ENCODE assay signal across 11 cellular contexts in the genomic region with DNA sequence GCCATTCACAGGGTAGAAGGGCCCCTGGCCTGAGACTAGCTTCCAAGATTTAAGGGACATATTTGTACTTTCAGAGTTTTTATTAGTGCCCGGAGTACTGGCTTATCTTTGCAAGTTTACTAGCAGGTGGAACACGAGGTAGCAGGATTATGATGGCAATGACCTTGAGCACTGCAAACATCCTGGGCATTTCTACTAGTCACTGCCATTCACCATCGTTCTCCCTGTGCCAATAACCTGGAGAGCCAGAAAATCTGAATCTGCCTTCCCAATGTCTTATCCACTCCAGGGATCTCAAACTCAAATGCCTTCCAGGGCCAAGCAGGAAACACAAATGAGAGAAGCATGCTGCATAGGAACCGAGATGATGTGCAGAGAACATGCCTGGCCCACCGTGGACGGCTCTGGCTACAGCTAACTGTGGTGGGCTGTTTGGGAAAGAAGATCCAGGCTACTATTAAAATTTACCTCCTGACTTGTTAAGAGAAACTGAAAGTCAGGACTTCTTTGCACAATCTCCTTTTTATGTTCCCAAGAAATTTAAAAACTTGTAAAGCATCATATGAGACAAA. TPM values are rescaled to one million over a fixed set of nuclear protein-coding genes. Genes with fewer than 3 reads are reported as not detected.
DNase-seq lines count a peak whose midpoint lies in the region; ATAC-seq, FAIRE-seq and TF ChIP-seq lines count a peak whose summit lies in the region.
"Had no signal": no experiment of that assay in that cellular context is flagged by ENCODE, and none has a peak within 500 bp of the region (broad histone marks: within the 10 kb centered on the region; RNA-seq: fewer than 3 reads in every experiment).

No MANE protein-coding gene starts in this region.

- POLR2A ChIA-PET in GM12878 (lab: Charles Lee): interaction anchor here (0.7 to 12.9 kb wide), 4 partner anchors 8 to 40 kb away, joined by 3 to 139 read pairs (median 8); no protein-coding TSS in a partner anchor

- H3K36me3 ChIP-seq in GM12878 (ENCODE audit: control insufficient read depth in 2 of 2, insufficient read depth in 2 of 2, low read length in 1 of 2) (peaks cover 2 to 6% of the 10 kb centered on the region in 2 experiments; a peak in 2 of 4 replicates), thyroid gland (no peaks in the 10 kb centered on the region), MM.1S (replicated peaks; ENCODE audit: insufficient read depth, low read length) (no peaks in the 10 kb centered on the region)

- FAIRE-seq in GM12878 (lab: Jason Lieb, UNC): no peak
- FAIRE-seq: bronchial epithelial cell had no signal

- no peak overlapping the region for H3K4me3 ChIP-seq in GM12878
- no peak overlapping the region for H3K4me3 ChIP-seq in thyroid gland (replicated peaks in 1 of 3)
- H3K4me3 ChIP-seq in MM.1S (ENCODE audit: low read length): no peak overlapping the region

- no peaks in the 10 kb centered on the region for H3K9me2 ChIP-seq in MM.1S (replicated peaks; ENCODE audit: insufficient read depth, low read length)

- H3K9ac ChIP-seq in GM12878 (ENCODE audit: control insufficient read depth, insufficient read depth, low read length) (no peak overlapping the region), MM.1S (ENCODE audit: low read length) (no peak overlapping the region)

- peaks cover 75 to 99% (median 84%) of the 10 kb centered on the region in 3 donors for H3K4me1 Mint-ChIP-seq in naive B cell

- H3F3A ChIP-seq in MM.1S (ENCODE audit: insufficient read depth, low read length): peaks cover 27% of the 10 kb centered on the region

- H3K4me1 ChIP-seq in GM12878 (ENCODE audit: control insufficient read depth, insufficient read depth, low read length) (peaks cover 66% of the 10 kb centered on the region), thyroid gland (peaks cover 89 to 100% of the 10 kb centered on the region in 2 donors), MM.1S (ENCODE audit: low read length) (peaks cover 61% of the 10 kb centered on the region)

- RAD21 ChIA-PET in GM12878 (lab: Charles Lee; ENCODE audit: unreplicated experiment): interaction anchor here (1.2 to 5.2 kb wide), 5 partner anchors 9 to 39 kb away, joined by 3 to 51 read pairs (median 9); no protein-coding TSS in a partner anchor

- peaks cover 0 to 26% of the 10 kb centered on the region in 2 donors for H3K36me3 Mint-ChIP-seq in naive B cell

- H2AFZ ChIP-seq in GM12878 (ENCODE audit: control insufficient read depth, low read depth, low read length): no peak overlapping the region
- H2AFZ ChIP-seq in MM.1S (ENCODE audit: low read length): no peak overlapping the region

- intact Hi-C loops in GM12878 (cut with micrococcal nuclease; ENCODE audit: unreplicated experiment): no loop called here
- intact Hi-C loops in thyroid gland (cut with DNase I): no loop called here

- BruUV-seq in GM12878 (replicated peaks; lab: Mats Ljungman, UMichigan): no TSS peak

- peak overlapping the region; percentile 23 to 90 (median 81) for H3K4me3 Mint-ChIP-seq in naive B cell

- no peak for TF ChIP-seq EP300 in GM12878 (IDR thresholded peaks at IDR 0.05; ENCODE audit: borderline replicate concordance in 1 of 2, control insufficient read depth in 1 of 2, low read depth in 2 of 2, low read length in 2 of 2)

- TF ChIP-seq POLR2A in GM12878 (IDR thresholded peaks at IDR 0.05; ENCODE audit: low read depth, low read length) (no peak), thyroid gland (IDR thresholded peaks at IDR 0.05) (no peak)

- no peaks in the 10 kb centered on the region for H3K27me3 Mint-ChIP-seq in naive B cell

- H3K79me2 ChIP-seq in GM12878 (ENCODE audit: control insufficient read depth, insufficient read depth, low read length) (peaks cover 31% of the 10 kb centered on the region), MM.1S (ENCODE audit: low read length) (peaks cover 75% of the 10 kb centered on the region)

- SMC1A ChIA-PET in GM12878 (lab: Charles Lee; ENCODE audit: uncharacterized antibody, unreplicated experiment): interaction anchor here (1.2 to 21.7 kb wide), 4 partner anchors 9 to 79 kb away, joined by 3 to 351 read pairs (median 180); no protein-coding TSS in a partner anchor

- WGBS in GM12878 (ENCODE audit: insufficient coverage, insufficient replicate concordance, low lambda C conversion rate, missing lambda C conversion rate): 78% methylated on average over 6 of the region's 6 CpGs
- 67 to 72% methylated on average over 6 of the region's 6 CpGs for WGBS in thyroid gland, 2 donors

- H4K20me1 ChIP-seq in GM12878 (ENCODE audit: control insufficient read depth, insufficient read depth): no peaks in the 10 kb centered on the region
- H4K20me1 ChIP-seq in MM.1S (ENCODE audit: insufficient read depth, low read length): no peaks in the 10 kb centered on the region

- no peaks in the 10 kb centered on the region for H3K9me3 Mint-ChIP-seq in naive B cell

- H3K4me2 ChIP-seq in GM12878 (ENCODE audit: control insufficient read depth, insufficient read depth): peak overlapping the region; percentile 40
- H3K4me2 ChIP-seq in MM.1S (ENCODE audit: low read depth, low read length): no peak overlapping the region

- in situ Hi-C loops in GM12878 (cut with MboI): loop anchor here (10.0 kb wide), 1 partner anchor 1333 kb away; no protein-coding TSS in a partner anchor

- H3K27me3 ChIP-seq in GM12878 (replicated peaks in 1 of 2; ENCODE audit: control insufficient read depth in 2 of 2, insufficient read depth in 2 of 2, low read length in 1 of 2) (no peaks in the 10 kb centered on the region), thyroid gland (no peaks in the 10 kb centered on the region), MM.1S (replicated peaks; ENCODE audit: insufficient read depth, low read length) (no peaks in the 10 kb centered on the region)

- no peak for TF ChIP-seq RAD21 in GM12878 (IDR thresholded peaks at IDR 0.05; ENCODE audit: insufficient read depth, low read depth, low read length)

- H3K27ac ChIP-seq in GM12878 (ENCODE audit: control insufficient read depth, insufficient read depth): no peak overlapping the region
- H3K27ac ChIP-seq in thyroid gland: peak overlapping the region in 2 of 3 donors; percentile 93 to 98
- H3K27ac ChIP-seq in MM.1S (ENCODE audit: low read length): no peak overlapping the region

- ATAC-seq in GM12878 (no peak), naive B cell (ENCODE audit: low read depth in 2 of 2) (no peak)
- ATAC-seq: HCT116 had no signal

- H3K9me3 ChIP-seq in GM12878 (replicated peaks; ENCODE audit: control insufficient read depth, insufficient read depth, low read length): no peaks in the 10 kb centered on the region
- H3K9me3 ChIP-seq in thyroid gland: no peaks in the 10 kb centered on the region
- no peaks in the 10 kb centered on the region for H3K9me3 ChIP-seq in MM.1S (replicated peaks; ENCODE audit: insufficient read depth, low read length)

- CTCF ChIA-PET in GM12878 (lab: Yijun Ruan, JAX): interaction anchor here (2.7 to 21.9 kb wide), 2 partner anchors 9 to 14 kb away, joined by 14 to 319 read pairs; no protein-coding TSS in a partner anchor

- H3K27ac Mint-ChIP-seq in naive B cell: peak overlapping the region; percentile 96 to 98 (median 97)

- TF ChIP-seq CTCF in GM12878 (IDR thresholded peaks at IDR 0.05 in 2 of 3, conservative IDR thresholded peaks at IDR 0.05 in 1 of 3; ENCODE audit: control insufficient read depth in 2 of 3, extremely low read depth in 1 of 3, insufficient read depth in 1 of 3, low read depth in 3 of 3, low read length in 3 of 3) (no peak), thyroid gland (IDR thresholded peaks at IDR 0.05) (no peak), MM.1S (IDR thresholded peaks at IDR 0.05; ENCODE audit: low read length) (no peak)

- peak; percentile 53 for DNase-seq in activated effector memory CD4-positive, alpha-beta T cell treated with anti-CD3 and anti-CD28 coated beads, Interleukin-2, amount 50 U/mL, for 16 hours
- no peak for DNase-seq in activated effector memory CD4-positive, alpha-beta T cell treated with Interleukin-2 at 50 U/mL for 16 hours
- DNase-seq in GM12878 (ENCODE audit: low read depth, low spot score) (no peak), naive B cell (no peak), thyroid gland (no peak), MM.1S (no peak), NCI-H345 (lab: John Stamatoyannopoulos, UW) (no peak), DMS 273 (lab: John Stamatoyannopoulos, UW; ENCODE audit: unreplicated experiment) (no peak)
- DNase-seq: NCI-H446 treated with DMSO at 0.1 percent for 48 hours had no signal

TF ChIP-seq in GM12878, 131 proteins besides CTCF, POLR2A, EP300 and RAD21 (continues in another document):
- TF ChIP-seq, protein P1, sequence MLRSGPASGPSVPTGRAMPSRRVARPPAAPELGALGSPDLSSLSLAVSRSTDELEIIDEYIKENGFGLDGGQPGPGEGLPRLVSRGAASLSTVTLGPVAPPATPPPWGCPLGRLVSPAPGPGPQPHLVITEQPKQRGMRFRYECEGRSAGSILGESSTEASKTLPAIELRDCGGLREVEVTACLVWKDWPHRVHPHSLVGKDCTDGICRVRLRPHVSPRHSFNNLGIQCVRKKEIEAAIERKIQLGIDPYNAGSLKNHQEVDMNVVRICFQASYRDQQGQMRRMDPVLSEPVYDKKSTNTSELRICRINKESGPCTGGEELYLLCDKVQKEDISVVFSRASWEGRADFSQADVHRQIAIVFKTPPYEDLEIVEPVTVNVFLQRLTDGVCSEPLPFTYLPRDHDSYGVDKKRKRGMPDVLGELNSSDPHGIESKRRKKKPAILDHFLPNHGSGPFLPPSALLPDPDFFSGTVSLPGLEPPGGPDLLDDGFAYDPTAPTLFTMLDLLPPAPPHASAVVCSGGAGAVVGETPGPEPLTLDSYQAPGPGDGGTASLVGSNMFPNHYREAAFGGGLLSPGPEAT (IDR thresholded peaks at IDR 0.05; ENCODE audit: low read depth): no peak
- TF ChIP-seq CHD2 (IDR thresholded peaks at IDR 0.05; ENCODE audit: borderline replicate concordance, low read depth, low read length): no peak

RNA-seq across cellular contexts. Expression of gene FAM53B, which starts 16.7 kb away (rescaled TPM):
- total RNA-seq in GM12878 (2013; cell fraction: nucleolus; rRNA removed): 50.5 and 56.5 TPM in 2 replicates
- total RNA-seq in GM12878 (2014; rRNA removed) (20.6 and 26.3 TPM in 2 replicates), GM12878 (2014; rRNA removed; fragmentation: Illumina TruSeq; extraction: Trizol) (9.8 and 12.2 TPM in 2 replicates), GM12878 (2021) (25.2 and 26.1 TPM in 2 replicates), thyroid gland (10 to 100 TPM; 37.6 to 96.3 (median 80.4) TPM)
- polyA plus RNA-seq in GM12878 (2011; ENCODE audit: low read depth): 3.7 TPM
- polyA plus RNA-seq in GM12878 (2011; rRNA removed) (6.3 and 8.6 TPM in 2 replicates), GM12878 (2014; fragmentation: Illumina TruSeq; extraction: Trizol) (2.7 and 6.5 TPM in 2 replicates), GM12878 (2014; fragmentation: Nextera tagmentation; extraction: Ambion mirVana) (under 1 TPM; 0.05 to 0.16 TPM), GM12878 (2014; rRNA removed) (14.8 and 15.6 TPM in 2 replicates), GM12878 (2016; fragmentation: Nextera tagmentation; extraction: Ambion mirVana) (1 to 10 TPM; 4.9 to 7.7 TPM), naive B cell (ENCODE audit: low read depth in 6 of 6) (100 to 1,000 TPM in 1 of 6 donors, 10 to 100 TPM in 5; 19.6 to 141 (median 31.5) TPM)
- polyA plus RNA-seq in GM12878 (2011; cell fraction: cytosol; rRNA removed): 10.5 and 14.4 TPM in 2 replicates
- 14.4 and 19.5 TPM in 2 replicates for polyA plus RNA-seq in GM12878 (2011; cell fraction: nucleus; rRNA removed)
- polyA plus RNA-seq in GM12878 (2012): 7.8 and 8.4 TPM in 2 replicates
- 15.6 and 28.6 TPM in 2 replicates for polyA minus RNA-seq in GM12878 (2011; rRNA and poly(A)+ RNA removed)
- 13.3 and 14.2 TPM in 2 replicates for polyA minus RNA-seq in GM12878 (2011; cell fraction: cytosol; rRNA and poly(A)+ RNA removed)
- 11.6 and 25.5 TPM in 2 replicates for polyA minus RNA-seq in GM12878 (2011; cell fraction: nucleus; rRNA and poly(A)+ RNA removed)

Comparison
In these comparisons a context has a peak if more than half of its experiments do, and no peak if none do; other contexts are left out.
1. H3K27ac ChIP-seq: peak in thyroid gland (2 of 3); none in GM12878 (single experiment) and MM.1S (single experiment).